ENCODE assay signal across 8 cellular contexts in the genomic region with DNA sequence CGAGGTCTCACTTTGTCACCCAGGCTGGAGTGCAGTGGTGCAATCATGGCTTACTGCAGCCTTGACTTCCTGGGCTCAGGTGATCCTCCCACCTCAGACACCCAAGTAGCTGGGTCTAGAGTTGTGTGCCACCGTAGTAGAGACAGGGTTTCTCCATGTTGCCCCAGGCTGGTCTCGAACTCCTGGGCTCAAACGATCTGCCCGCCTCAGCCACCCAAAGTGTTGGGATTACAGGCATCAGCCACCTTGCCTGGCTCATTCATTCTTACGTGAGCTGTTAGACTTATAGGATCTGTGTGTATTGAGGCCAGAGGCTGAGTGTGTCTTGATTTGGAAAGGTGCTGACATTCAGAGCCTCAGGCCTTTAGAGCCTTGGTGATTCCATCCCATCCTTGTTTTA.
"Had no signal": no experiment of that assay in that cellular context is flagged by ENCODE, and none has a peak within 500 bp of the region (broad histone marks: within the 10 kb centered on the region; RNA-seq: fewer than 3 reads in every experiment).

No MANE protein-coding gene starts in this region.

- FAIRE-seq: H1, H54, HepG2 had no signal

- DNase-seq: H9, HCEC 1CT had no signal

- H3K4me3 Mint-ChIP-seq: GM23338, H9 had no signal

- H3K27ac ChIP-seq: HL-60 had no signal

- H3K4me3 ChIP-seq: GM23338 had no signal

- H3K27ac Mint-ChIP-seq: GM23338, H9, IgD-negative memory B cell had no signal

- H3K9me3 Mint-ChIP-seq: GM23338, H9 had no signal

- H3K27me3 Mint-ChIP-seq: IgD-negative memory B cell had no signal
